ENCODE assay signal across 17 cellular contexts in the genomic region with DNA sequence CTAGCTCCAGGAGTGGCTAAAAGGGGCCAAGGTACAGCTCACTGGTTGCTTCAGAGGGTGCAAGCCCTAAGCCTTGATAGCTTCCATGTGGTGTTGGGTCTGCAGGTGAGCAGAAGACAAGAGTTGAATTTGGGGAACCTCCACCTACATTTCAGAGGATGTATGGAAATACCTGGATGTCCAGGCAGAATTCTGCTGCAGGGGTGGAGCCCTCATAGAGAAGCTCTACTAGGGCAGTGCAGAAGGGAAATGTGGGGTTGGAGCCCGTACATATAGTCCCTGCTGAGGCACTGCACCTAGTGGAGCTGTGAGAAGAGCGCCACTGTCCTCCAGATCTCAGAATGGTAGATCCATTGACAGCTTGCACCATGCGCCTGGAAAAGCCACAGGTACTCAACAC.
"Had no signal": no experiment of that assay in that cellular context is flagged by ENCODE, and none has a peak within 500 bp of the region (broad histone marks: within the 10 kb centered on the region; RNA-seq: fewer than 3 reads in every experiment).

No MANE protein-coding gene starts in this region.

- DNase-seq: activated CD4-positive, alpha-beta T cell treated with anti-CD3 and anti-CD28 coated beads for 36 hours; activated CD8-positive, alpha-beta memory T cell treated with anti-CD3 and anti-CD28 coated beads, Interleukin-2, amount 50 U/mL, for 4 hours; activated naive CD4-positive, alpha-beta T cell treated with anti-CD3 and anti-CD28 coated beads, Interleukin-2, amount 10 ng/mL, durations not matched to agents 7 days and 5 days; activated T-cell treated with anti-CD3 and anti-CD28 coated beads, Interleukin-2, amount 50 U/mL, for 4 hours; hypothalamus; nucleus accumbens; retina; stimulated activated naive B cell treated with anti-CD40 and anti-IgM and Interleukin-4, amounts not matched to agents 10 μg/mL and 1 μg/mL and 100 μg/mL, for 72 hours; upper lobe of right lung had no signal

- H3K4me1 ChIP-seq: ascending aorta had no signal

- H3K27ac Mint-ChIP-seq: activated CD4-positive, alpha-beta T cell treated with anti-CD3 and anti-CD28 coated beads for 36 hours; mesothelial cell of epicardium; nephron; stimulated activated naive B cell treated with anti-CD40 and anti-IgM and Interleukin-4, amounts not matched to agents 10 μg/mL and 1 μg/mL and 100 μg/mL, for 72 hours; WTC11 had no signal

- H3K27me3 ChIP-seq: ascending aorta, upper lobe of right lung had no signal

- H3K27me3 Mint-ChIP-seq: activated CD4-positive, alpha-beta T cell treated with anti-CD3 and anti-CD28 coated beads for 36 hours; activated naive CD4-positive, alpha-beta T cell treated with anti-CD3 and anti-CD28 coated beads, Interleukin-2, amount 10 ng/mL, durations not matched to agents 7 days and 5 days; central memory CD8-positive, alpha-beta T cell; stimulated activated naive B cell treated with anti-CD40 and anti-IgM and Interleukin-4, amounts not matched to agents 10 μg/mL and 1 μg/mL and 100 μg/mL, for 72 hours had no signal

- H3K9me3 ChIP-seq: ascending aorta had no signal

- ATAC-seq: activated CD4-positive, alpha-beta T cell treated with anti-CD3 and anti-CD28 coated beads for 36 hours; activated T-cell treated with anti-CD3 and anti-CD28 coated beads, Interleukin-2, amount 50 U/mL, for 4 hours; left lobe of liver; stimulated activated naive B cell treated with anti-CD40 and anti-IgM and Interleukin-4, amounts not matched to agents 10 μg/mL and 1 μg/mL and 100 μg/mL, for 72 hours; upper lobe of right lung; WTC11 had no signal

- H3K36me3 ChIP-seq: ascending aorta, upper lobe of right lung had no signal

- H3K4me3 Mint-ChIP-seq: activated CD4-positive, alpha-beta T cell treated with anti-CD3 and anti-CD28 coated beads for 36 hours; activated naive CD4-positive, alpha-beta T cell treated with anti-CD3 and anti-CD28 coated beads, Interleukin-2, amount 10 ng/mL, durations not matched to agents 7 days and 5 days; activated T-cell treated with anti-CD3 and anti-CD28 coated beads, Interleukin-2, amount 50 U/mL, for 4 hours; central memory CD8-positive, alpha-beta T cell; mesothelial cell of epicardium; nephron; stimulated activated naive B cell treated with anti-CD40 and anti-IgM and Interleukin-4, amounts not matched to agents 10 μg/mL and 1 μg/mL and 100 μg/mL, for 72 hours; WTC11 had no signal

- H3K4me3 ChIP-seq: ascending aorta, coronary artery, lung, upper lobe of right lung had no signal

- H3K4me1 Mint-ChIP-seq: nephron had no signal
